ENCODE assay signal across 1 cellular context in the genomic region with DNA sequence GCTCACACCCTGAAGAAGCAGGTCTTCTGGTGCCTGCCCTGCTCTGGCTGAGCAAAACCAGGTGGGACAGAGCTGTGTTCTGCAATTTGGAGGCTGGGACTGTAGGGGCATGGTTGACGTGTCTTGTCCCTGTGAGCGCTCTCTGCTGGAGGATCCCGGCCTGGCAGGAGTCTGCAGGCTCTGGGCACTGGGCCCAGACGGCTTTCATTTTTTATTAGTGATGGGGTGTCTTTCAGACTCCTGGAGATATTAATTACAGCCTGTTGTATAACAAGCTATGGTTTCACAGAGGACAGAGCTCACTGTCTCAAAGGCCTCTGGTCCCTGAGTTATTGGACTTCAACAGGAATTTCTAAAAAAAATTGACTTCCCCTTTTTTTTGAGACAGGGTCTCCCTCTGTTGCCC.
TF ChIP-seq lines count a peak whose summit lies in the region.

No MANE protein-coding gene starts in this region.

TF ChIP-seq in GM12878, 131 proteins besides CTCF, POLR2A, EP300 and RAD21 (continued from another document):
- TF ChIP-seq, protein P1, sequence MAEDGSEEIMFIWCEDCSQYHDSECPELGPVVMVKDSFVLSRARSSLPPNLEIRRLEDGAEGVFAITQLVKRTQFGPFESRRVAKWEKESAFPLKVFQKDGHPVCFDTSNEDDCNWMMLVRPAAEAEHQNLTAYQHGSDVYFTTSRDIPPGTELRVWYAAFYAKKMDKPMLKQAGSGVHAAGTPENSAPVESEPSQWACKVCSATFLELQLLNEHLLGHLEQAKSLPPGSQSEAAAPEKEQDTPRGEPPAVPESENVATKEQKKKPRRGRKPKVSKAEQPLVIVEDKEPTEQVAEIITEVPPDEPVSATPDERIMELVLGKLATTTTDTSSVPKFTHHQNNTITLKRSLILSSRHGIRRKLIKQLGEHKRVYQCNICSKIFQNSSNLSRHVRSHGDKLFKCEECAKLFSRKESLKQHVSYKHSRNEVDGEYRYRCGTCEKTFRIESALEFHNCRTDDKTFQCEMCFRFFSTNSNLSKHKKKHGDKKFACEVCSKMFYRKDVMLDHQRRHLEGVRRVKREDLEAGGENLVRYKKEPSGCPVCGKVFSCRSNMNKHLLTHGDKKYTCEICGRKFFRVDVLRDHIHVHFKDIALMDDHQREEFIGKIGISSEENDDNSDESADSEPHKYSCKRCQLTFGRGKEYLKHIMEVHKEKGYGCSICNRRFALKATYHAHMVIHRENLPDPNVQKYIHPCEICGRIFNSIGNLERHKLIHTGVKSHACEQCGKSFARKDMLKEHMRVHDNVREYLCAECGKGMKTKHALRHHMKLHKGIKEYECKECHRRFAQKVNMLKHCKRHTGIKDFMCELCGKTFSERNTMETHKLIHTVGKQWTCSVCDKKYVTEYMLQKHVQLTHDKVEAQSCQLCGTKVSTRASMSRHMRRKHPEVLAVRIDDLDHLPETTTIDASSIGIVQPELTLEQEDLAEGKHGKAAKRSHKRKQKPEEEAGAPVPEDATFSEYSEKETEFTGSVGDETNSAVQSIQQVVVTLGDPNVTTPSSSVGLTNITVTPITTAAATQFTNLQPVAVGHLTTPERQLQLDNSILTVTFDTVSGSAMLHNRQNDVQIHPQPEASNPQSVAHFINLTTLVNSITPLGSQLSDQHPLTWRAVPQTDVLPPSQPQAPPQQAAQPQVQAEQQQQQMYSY (CRISPR knock-in tag; IDR thresholded peaks at IDR 0.05), result no peak
- TF ChIP-seq, protein P2, sequence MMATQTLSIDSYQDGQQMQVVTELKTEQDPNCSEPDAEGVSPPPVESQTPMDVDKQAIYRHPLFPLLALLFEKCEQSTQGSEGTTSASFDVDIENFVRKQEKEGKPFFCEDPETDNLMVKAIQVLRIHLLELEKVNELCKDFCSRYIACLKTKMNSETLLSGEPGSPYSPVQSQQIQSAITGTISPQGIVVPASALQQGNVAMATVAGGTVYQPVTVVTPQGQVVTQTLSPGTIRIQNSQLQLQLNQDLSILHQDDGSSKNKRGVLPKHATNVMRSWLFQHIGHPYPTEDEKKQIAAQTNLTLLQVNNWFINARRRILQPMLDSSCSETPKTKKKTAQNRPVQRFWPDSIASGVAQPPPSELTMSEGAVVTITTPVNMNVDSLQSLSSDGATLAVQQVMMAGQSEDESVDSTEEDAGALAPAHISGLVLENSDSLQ (IDR thresholded peaks at IDR 0.05), result no peak
- TF ChIP-seq ESRRA (IDR thresholded peaks at IDR 0.05; ENCODE audit: low read length) (no peak), TCF12 (IDR thresholded peaks at IDR 0.05; ENCODE audit: low read depth, low read length) (no peak), WRNIP1 (IDR thresholded peaks at IDR 0.05; ENCODE audit: borderline replicate concordance, low read depth, low read length) (no peak), MXI1 (IDR thresholded peaks at IDR 0.05; ENCODE audit: low read depth, low read length) (no peak), NFIC (IDR thresholded peaks at IDR 0.05; ENCODE audit: low read depth, low read length) (no peak), MYC (IDR thresholded peaks at IDR 0.05; ENCODE audit: insufficient read depth, insufficient read length, insufficient replicate concordance, low read length, severe bottlenecking) (no peak), CHD2 (IDR thresholded peaks at IDR 0.05; ENCODE audit: borderline replicate concordance, low read depth, low read length) (no peak), SUZ12 (IDR thresholded peaks at IDR 0.05; ENCODE audit: unreplicated experiment) (no peak), YY1 (IDR thresholded peaks at IDR 0.05; ENCODE audit: low read depth, low read length) (peak; percentile 81), CREB1 (IDR thresholded peaks at IDR 0.05; ENCODE audit: low read depth) (peak; percentile 76), NFYA (IDR thresholded peaks at IDR 0.05; ENCODE audit: borderline replicate concordance, low read depth, low read length) (no peak), BACH1 (IDR thresholded peaks at IDR 0.05; ENCODE audit: borderline replicate concordance) (no peak), SRF (IDR thresholded peaks at IDR 0.05; ENCODE audit: low read depth in 2 of 2, low read length in 2 of 2) (no peak), ZNF622 (IDR thresholded peaks at IDR 0.05) (no peak), RELA (IDR thresholded peaks at IDR 0.05; ENCODE audit: borderline replicate concordance, partially characterized antibody) (peak; percentile 27), NR2C2 (IDR thresholded peaks at IDR 0.05; ENCODE audit: borderline replicate concordance, control insufficient read depth, insufficient read length, low read depth) (no peak), RB1 (IDR thresholded peaks at IDR 0.05; ENCODE audit: borderline replicate concordance) (no peak), ZNF24 (IDR thresholded peaks at IDR 0.05) (no peak), NFXL1 (IDR thresholded peaks at IDR 0.05; ENCODE audit: borderline replicate concordance) (no peak), SMC3 (IDR thresholded peaks at IDR 0.05; ENCODE audit: borderline replicate concordance, low read length) (peak; percentile 70), BRCA1 (IDR thresholded peaks at IDR 0.05; ENCODE audit: low read depth, low read length) (no peak), JUNB (IDR thresholded peaks at IDR 0.05) (no peak), CBX5 (IDR thresholded peaks at IDR 0.05; ENCODE audit: low read depth) (no peak), SIX5 (IDR thresholded peaks at IDR 0.05; ENCODE audit: low read depth, low read length, severe bottlenecking) (peak; percentile 5), TARDBP (IDR thresholded peaks at IDR 0.05; ENCODE audit: borderline replicate concordance) (no peak), MEF2B (IDR thresholded peaks at IDR 0.05; ENCODE audit: partially characterized antibody, poor library complexity, severe bottlenecking) (no peak)
- TF ChIP-seq, protein P3, sequence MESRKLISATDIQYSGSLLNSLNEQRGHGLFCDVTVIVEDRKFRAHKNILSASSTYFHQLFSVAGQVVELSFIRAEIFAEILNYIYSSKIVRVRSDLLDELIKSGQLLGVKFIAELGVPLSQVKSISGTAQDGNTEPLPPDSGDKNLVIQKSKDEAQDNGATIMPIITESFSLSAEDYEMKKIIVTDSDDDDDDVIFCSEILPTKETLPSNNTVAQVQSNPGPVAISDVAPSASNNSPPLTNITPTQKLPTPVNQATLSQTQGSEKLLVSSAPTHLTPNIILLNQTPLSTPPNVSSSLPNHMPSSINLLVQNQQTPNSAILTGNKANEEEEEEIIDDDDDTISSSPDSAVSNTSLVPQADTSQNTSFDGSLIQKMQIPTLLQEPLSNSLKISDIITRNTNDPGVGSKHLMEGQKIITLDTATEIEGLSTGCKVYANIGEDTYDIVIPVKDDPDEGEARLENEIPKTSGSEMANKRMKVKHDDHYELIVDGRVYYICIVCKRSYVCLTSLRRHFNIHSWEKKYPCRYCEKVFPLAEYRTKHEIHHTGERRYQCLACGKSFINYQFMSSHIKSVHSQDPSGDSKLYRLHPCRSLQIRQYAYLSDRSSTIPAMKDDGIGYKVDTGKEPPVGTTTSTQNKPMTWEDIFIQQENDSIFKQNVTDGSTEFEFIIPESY (IDR thresholded peaks at IDR 0.05), result no peak
- TF ChIP-seq, protein P4, sequence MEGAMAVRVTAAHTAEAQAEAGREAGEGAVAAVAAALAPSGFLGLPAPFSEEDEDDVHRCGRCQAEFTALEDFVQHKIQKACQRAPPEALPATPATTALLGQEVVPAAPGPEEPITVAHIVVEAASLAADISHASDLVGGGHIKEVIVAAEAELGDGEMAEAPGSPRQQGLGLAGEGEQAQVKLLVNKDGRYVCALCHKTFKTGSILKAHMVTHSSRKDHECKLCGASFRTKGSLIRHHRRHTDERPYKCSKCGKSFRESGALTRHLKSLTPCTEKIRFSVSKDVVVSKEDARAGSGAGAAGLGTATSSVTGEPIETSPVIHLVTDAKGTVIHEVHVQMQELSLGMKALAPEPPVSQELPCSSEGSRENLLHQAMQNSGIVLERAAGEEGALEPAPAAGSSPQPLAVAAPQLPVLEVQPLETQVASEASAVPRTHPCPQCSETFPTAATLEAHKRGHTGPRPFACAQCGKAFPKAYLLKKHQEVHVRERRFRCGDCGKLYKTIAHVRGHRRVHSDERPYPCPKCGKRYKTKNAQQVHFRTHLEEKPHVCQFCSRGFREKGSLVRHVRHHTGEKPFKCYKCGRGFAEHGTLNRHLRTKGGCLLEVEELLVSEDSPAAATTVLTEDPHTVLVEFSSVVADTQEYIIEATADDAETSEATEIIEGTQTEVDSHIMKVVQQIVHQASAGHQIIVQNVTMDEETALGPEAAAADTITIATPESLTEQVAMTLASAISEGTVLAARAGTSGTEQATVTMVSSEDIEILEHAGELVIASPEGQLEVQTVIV (IDR thresholded peaks at IDR 0.05; ENCODE audit: borderline replicate concordance, partially characterized antibody), result no peak
- TF ChIP-seq, protein P5, sequence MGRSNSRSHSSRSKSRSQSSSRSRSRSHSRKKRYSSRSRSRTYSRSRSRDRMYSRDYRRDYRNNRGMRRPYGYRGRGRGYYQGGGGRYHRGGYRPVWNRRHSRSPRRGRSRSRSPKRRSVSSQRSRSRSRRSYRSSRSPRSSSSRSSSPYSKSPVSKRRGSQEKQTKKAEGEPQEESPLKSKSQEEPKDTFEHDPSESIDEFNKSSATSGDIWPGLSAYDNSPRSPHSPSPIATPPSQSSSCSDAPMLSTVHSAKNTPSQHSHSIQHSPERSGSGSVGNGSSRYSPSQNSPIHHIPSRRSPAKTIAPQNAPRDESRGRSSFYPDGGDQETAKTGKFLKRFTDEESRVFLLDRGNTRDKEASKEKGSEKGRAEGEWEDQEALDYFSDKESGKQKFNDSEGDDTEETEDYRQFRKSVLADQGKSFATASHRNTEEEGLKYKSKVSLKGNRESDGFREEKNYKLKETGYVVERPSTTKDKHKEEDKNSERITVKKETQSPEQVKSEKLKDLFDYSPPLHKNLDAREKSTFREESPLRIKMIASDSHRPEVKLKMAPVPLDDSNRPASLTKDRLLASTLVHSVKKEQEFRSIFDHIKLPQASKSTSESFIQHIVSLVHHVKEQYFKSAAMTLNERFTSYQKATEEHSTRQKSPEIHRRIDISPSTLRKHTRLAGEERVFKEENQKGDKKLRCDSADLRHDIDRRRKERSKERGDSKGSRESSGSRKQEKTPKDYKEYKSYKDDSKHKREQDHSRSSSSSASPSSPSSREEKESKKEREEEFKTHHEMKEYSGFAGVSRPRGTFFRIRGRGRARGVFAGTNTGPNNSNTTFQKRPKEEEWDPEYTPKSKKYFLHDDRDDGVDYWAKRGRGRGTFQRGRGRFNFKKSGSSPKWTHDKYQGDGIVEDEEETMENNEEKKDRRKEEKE (IDR thresholded peaks at IDR 0.05), result no peak
- TF ChIP-seq, protein P6, sequence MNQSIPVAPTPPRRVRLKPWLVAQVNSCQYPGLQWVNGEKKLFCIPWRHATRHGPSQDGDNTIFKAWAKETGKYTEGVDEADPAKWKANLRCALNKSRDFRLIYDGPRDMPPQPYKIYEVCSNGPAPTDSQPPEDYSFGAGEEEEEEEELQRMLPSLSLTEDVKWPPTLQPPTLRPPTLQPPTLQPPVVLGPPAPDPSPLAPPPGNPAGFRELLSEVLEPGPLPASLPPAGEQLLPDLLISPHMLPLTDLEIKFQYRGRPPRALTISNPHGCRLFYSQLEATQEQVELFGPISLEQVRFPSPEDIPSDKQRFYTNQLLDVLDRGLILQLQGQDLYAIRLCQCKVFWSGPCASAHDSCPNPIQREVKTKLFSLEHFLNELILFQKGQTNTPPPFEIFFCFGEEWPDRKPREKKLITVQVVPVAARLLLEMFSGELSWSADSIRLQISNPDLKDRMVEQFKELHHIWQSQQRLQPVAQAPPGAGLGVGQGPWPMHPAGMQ (IDR thresholded peaks at IDR 0.05; ENCODE audit: borderline replicate concordance), result no peak
- TF ChIP-seq, protein P7, sequence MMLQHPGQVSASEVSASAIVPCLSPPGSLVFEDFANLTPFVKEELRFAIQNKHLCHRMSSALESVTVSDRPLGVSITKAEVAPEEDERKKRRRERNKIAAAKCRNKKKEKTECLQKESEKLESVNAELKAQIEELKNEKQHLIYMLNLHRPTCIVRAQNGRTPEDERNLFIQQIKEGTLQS (IDR thresholded peaks at IDR 0.05; ENCODE audit: borderline replicate concordance, extremely low read depth, low read depth, low read length), result no peak
- TF ChIP-seq, protein P8, sequence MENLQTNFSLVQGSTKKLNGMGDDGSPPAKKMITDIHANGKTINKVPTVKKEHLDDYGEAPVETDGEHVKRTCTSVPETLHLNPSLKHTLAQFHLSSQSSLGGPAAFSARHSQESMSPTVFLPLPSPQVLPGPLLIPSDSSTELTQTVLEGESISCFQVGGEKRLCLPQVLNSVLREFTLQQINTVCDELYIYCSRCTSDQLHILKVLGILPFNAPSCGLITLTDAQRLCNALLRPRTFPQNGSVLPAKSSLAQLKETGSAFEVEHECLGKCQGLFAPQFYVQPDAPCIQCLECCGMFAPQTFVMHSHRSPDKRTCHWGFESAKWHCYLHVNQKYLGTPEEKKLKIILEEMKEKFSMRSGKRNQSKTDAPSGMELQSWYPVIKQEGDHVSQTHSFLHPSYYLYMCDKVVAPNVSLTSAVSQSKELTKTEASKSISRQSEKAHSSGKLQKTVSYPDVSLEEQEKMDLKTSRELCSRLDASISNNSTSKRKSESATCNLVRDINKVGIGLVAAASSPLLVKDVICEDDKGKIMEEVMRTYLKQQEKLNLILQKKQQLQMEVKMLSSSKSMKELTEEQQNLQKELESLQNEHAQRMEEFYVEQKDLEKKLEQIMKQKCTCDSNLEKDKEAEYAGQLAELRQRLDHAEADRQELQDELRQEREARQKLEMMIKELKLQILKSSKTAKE (IDR thresholded peaks at IDR 0.05; ENCODE audit: low read depth, poor library complexity, severe bottlenecking), result no peak
TF ChIP-seq in GM12878: peak in this region for 8.
